ENCODE assay signal across 21 cellular contexts in genomic region chr7:90568213-90568612, GRCh38. TPM values are rescaled to one million over a fixed set of nuclear protein-coding genes. Genes with fewer than 3 reads are reported as not detected.
A peak's percentile ranks its signal among the peaks of the same experiment; 100 is the strongest.
DNase-seq lines count a peak whose midpoint lies in the region; ATAC-seq and TF ChIP-seq lines count a peak whose summit lies in the region.
"Had no signal": no experiment of that assay in that cellular context is flagged by ENCODE, and none has a peak within 500 bp of the region (broad histone marks: within the 10 kb centered on the region; RNA-seq: fewer than 3 reads in every experiment).

No MANE protein-coding gene starts in this region.

- H3K9ac ChIP-seq in OCI-LY3 (ENCODE audit: low read length): no peak overlapping the region

- no peak overlapping the region for H3K27ac ChIP-seq in right atrium auricular region
- no peak overlapping the region for H3K27ac ChIP-seq in OCI-LY3 (ENCODE audit: low read length)
- no peak overlapping the region for H3K27ac ChIP-seq in upper lobe of right lung
- H3K27ac ChIP-seq: ovary, SK-N-MC, transverse colon had no signal

- peak overlapping the region; percentile 2; the same call in 1 of the 2 replicates for H3K4me2 ChIP-seq in OCI-LY3 (ENCODE audit: low read length)

- no peaks in the 10 kb centered on the region for H3K27me3 ChIP-seq in right atrium auricular region
- H3K27me3 ChIP-seq in OCI-LY3 (ENCODE audit: low read depth, low read length): 0 out of 2 replicates have a peak, but pooled peaks cover 5% of the 10 kb centered on the region
- no peaks in the 10 kb centered on the region for H3K27me3 ChIP-seq in upper lobe of right lung
- H3K27me3 ChIP-seq: ovary, transverse colon had no signal

- no peaks in the 10 kb centered on the region for H3K36me3 ChIP-seq in right atrium auricular region
- H3K36me3 ChIP-seq in OCI-LY3 (replicated peaks; ENCODE audit: low read depth, low read length): no peaks in the 10 kb centered on the region
- H3K36me3 ChIP-seq in upper lobe of right lung: no peaks in the 10 kb centered on the region
- H3K36me3 ChIP-seq: ovary, transverse colon had no signal

- H3K9me3 ChIP-seq in right atrium auricular region (no peaks in the 10 kb centered on the region), OCI-LY3 (ENCODE audit: insufficient read depth, low read length) (no peaks in the 10 kb centered on the region), upper lobe of right lung (no peaks in the 10 kb centered on the region)
- H3K9me3 ChIP-seq: ovary, transverse colon had no signal

- TF ChIP-seq CTCF in right atrium auricular region (IDR thresholded peaks at IDR 0.05): no peak
- TF ChIP-seq CTCF in OCI-LY3 (IDR thresholded peaks at IDR 0.05; ENCODE audit: low read depth, low read length): no peak
- no peak for TF ChIP-seq CTCF in fibroblast of mammary gland (conservative IDR thresholded peaks at IDR 0.05; ENCODE audit: control insufficient read depth, insufficient read depth, low read depth, low read length)
- no peak for TF ChIP-seq CTCF in upper lobe of right lung (IDR thresholded peaks at IDR 0.05)

- ATAC-seq in Right ventricle myocardium inferior: peak; percentile 16
- peak; percentile 83 for ATAC-seq in upper lobe of right lung
- ATAC-seq: sciatic nerve had no signal

- no peak overlapping the region for H2AFZ ChIP-seq in OCI-LY3 (ENCODE audit: low read depth, low read length)

- H4K20me1 ChIP-seq in OCI-LY3 (ENCODE audit: insufficient read depth, low read length): no peaks in the 10 kb centered on the region

- H3K79me2 ChIP-seq in OCI-LY3 (ENCODE audit: low read length): no peaks in the 10 kb centered on the region

- intact Hi-C loops in Right ventricle myocardium inferior (cut with DNase I) (no loop called here), upper lobe of right lung (cut with DNase I) (no loop called here)

- DNase-seq in Right ventricle myocardium inferior (ENCODE audit: missing footprints) (no peak), right atrium auricular region (ENCODE audit: low spot score) (no peak), fibroblast of mammary gland (ENCODE audit: low read depth) (peak; percentile 19), upper lobe of right lung (no peak), SHP77 (lab: John Stamatoyannopoulos, UW) (no peak)
- no peak for DNase-seq in central memory CD4-positive, alpha-beta T cell
- DNase-seq in activated CD4-positive, alpha-beta T cell treated with anti-CD3 and anti-CD28 coated beads for 4 hours: no peak
- DNase-seq: activated CD4-positive, alpha-beta T cell treated with anti-CD3 and anti-CD28 coated beads, Interleukin-2, amount 10 ng/mL, durations not matched to agents 7 days and 5 days; activated CD8-positive, alpha-beta memory T cell treated with anti-CD3 and anti-CD28 coated beads, Interleukin-2, amount 50 U/mL, for 48 hours; anterior cingulate cortex; C1 segment of cervical spinal cord; DMS53; foreskin melanocyte; NCI-H1092; NCI-H510A treated with DMSO at 0.1 percent for 48 hours; ovary; stimulated activated CD4-positive, alpha-beta T cell treated with anti-CD3 and anti-CD28 coated beads, Interleukin-1b, Interleukin-23, amount 100 ng/mL, for 48 hours; transverse colon had no signal

- H3K4me1 ChIP-seq in right atrium auricular region: no peaks in the 10 kb centered on the region
- H3K4me1 ChIP-seq in OCI-LY3 (ENCODE audit: low read length): peaks cover 5% of the 10 kb centered on the region; the same call in 1 of the 2 replicates
- no peaks in the 10 kb centered on the region for H3K4me1 ChIP-seq in upper lobe of right lung
- H3K4me1 ChIP-seq: transverse colon had no signal

- no peak overlapping the region for H3K4me3 ChIP-seq in right atrium auricular region
- no peak overlapping the region for H3K4me3 ChIP-seq in OCI-LY3 (ENCODE audit: low read length)
- no peak overlapping the region for H3K4me3 ChIP-seq in fibroblast of mammary gland (ENCODE audit: control insufficient read depth, low read depth, low read length)
- no peak overlapping the region for H3K4me3 ChIP-seq in upper lobe of right lung
- H3K4me3 ChIP-seq: ovary, SK-N-MC, transverse colon had no signal

RNA-seq across cellular contexts. Expression of gene CDK14, which starts 27.9 kb away (rescaled TPM):
- total RNA-seq in Right ventricle myocardium inferior: 26.3 TPM
- total RNA-seq in right atrium auricular region: 10 to 100 TPM; 21.5 to 37.9 TPM
- total RNA-seq in upper lobe of right lung: 47.2 TPM
- total RNA-seq: activated CD4-positive, alpha-beta T cell treated with anti-CD3 and anti-CD28 coated beads, Interleukin-2, amount 10 ng/mL, durations not matched to agents 7 days and 5 days had no signal
